Comparison of ENCODE assay signal across 21 cellular contexts in genomic region chr3:126466886-126467610, GRCh38. TPM values are rescaled to one million over a fixed set of nuclear protein-coding genes. Genes with fewer than 3 reads are reported as not detected.
DNase-seq lines count a peak whose midpoint lies in the region; ATAC-seq and TF ChIP-seq lines count a peak whose summit lies in the region.
"Had no signal": no experiment of that assay in that cellular context is flagged by ENCODE, and none has a peak within 500 bp of the region (broad histone marks: within the 10 kb centered on the region; RNA-seq: fewer than 3 reads in every experiment).

No MANE protein-coding gene starts in this region.

- WGBS in sigmoid colon, 2 donors = 88 to 89% methylated on average over 19 of the region's 19 CpGs

- no peak for TF ChIP-seq POLR2A in sigmoid colon (IDR thresholded peaks at IDR 0.05)

- TF ChIP-seq EP300 in sigmoid colon (IDR thresholded peaks at IDR 0.05) = no peak

- no peaks in the 10 kb centered on the region for H3K27me3 ChIP-seq in HL-60 (ENCODE audit: insufficient read depth, poor library complexity, severe bottlenecking)
- no peaks in the 10 kb centered on the region for H3K27me3 ChIP-seq in sigmoid colon
- H3K27me3 ChIP-seq in HAP-1 (ENCODE audit: low read depth) = no peaks in the 10 kb centered on the region
- H3K27me3 ChIP-seq: adrenal gland, stomach had no signal

- ATAC-seq in activated CD4-positive, alpha-beta T cell treated with anti-CD3 and anti-CD28 coated beads for 36 hours = no peak
- ATAC-seq: HCT116 had no signal

- H3K4me1 ChIP-seq in sigmoid colon (peaks cover 0 to 47% (median 24%) of the 10 kb centered on the region in 4 donors), HAP-1 (0 out of 2 replicates have a peak, but pooled peaks cover 2% of the 10 kb centered on the region)

- POLR2A ChIA-PET in activated CD4-positive, alpha-beta T cell treated with anti-CD3 and anti-CD28 coated beads for 36 hours (lab: Charles Lee) = no interaction called here

- intact Hi-C loops in sigmoid colon (cut with DNase I) = no loop called here
- intact Hi-C loops in activated CD4-positive, alpha-beta T cell treated with anti-CD3 and anti-CD28 coated beads for 36 hours (cut with DNase I, micrococcal nuclease) = no loop called here

- H3K27ac ChIP-seq in HL-60 (replicated peaks) (peak overlapping the region; percentile 52), sigmoid colon (no peak overlapping the region)

- H3K36me3 Mint-ChIP-seq in brain = peaks cover 78% of the 10 kb centered on the region
- H3K36me3 Mint-ChIP-seq in activated CD4-positive, alpha-beta T cell treated with anti-CD3 and anti-CD28 coated beads for 36 hours (ENCODE audit: low read depth) = peaks cover 50% of the 10 kb centered on the region

- H3K27me3 Mint-ChIP-seq in brain = peaks cover 2% of the 10 kb centered on the region
- H3K27me3 Mint-ChIP-seq in activated CD4-positive, alpha-beta T cell treated with anti-CD3 and anti-CD28 coated beads for 36 hours = no peaks in the 10 kb centered on the region
- H3K27me3 Mint-ChIP-seq: CD4-positive, CD25-positive, alpha-beta regulatory T cell; IgD-negative memory B cell had no signal

- DNase-seq in NCI-H2171 treated with DMSO at 0.1 percent for 48 hours (lab: John Stamatoyannopoulos, UW) (peak; percentile 55), NCI-H2171 (lab: John Stamatoyannopoulos, UW) (no peak), HL-60 (ENCODE audit: low read depth in 1 of 2, low spot score in 1 of 2) (peak in 1 of 2 experiments; percentile 67), sigmoid colon (peak; percentile 46), HAP-1 (ENCODE audit: low spot score in 2 of 2) (no peak)
- DNase-seq in activated CD4-positive, alpha-beta T cell treated with anti-CD3 and anti-CD28 coated beads for 36 hours = no peak
- DNase-seq in activated CD8-positive, alpha-beta memory T cell treated with anti-CD3 and anti-CD28 coated beads for 24 hours = no peak
- DNase-seq: activated CD8-positive, alpha-beta memory T cell treated with anti-CD3 and anti-CD28 coated beads, Interleukin-2, amount 50 U/mL, for 4 hours; CD4-positive, CD25-positive, alpha-beta regulatory T cell; mesenchymal stem cell; NCI-H510A treated with DMSO at 0.1 percent for 48 hours; nucleus accumbens; stomach; SW 1271 had no signal

- peaks cover 34 to 100% (median 76%) of the 10 kb centered on the region in 4 donors for H3K36me3 ChIP-seq in sigmoid colon
- peaks cover 91% of the 10 kb centered on the region for H3K36me3 ChIP-seq in HAP-1 (replicated peaks)

- no peak for TF ChIP-seq CTCF in HL-60 (IDR thresholded peaks at IDR 0.05; ENCODE audit: insufficient read depth, low read length)
- TF ChIP-seq CTCF in brain (conservative IDR thresholded peaks at IDR 0.05) = no peak
- TF ChIP-seq CTCF in sigmoid colon (IDR thresholded peaks at IDR 0.05) = no peak

- CTCF ChIA-PET in activated CD4-positive, alpha-beta T cell treated with anti-CD3 and anti-CD28 coated beads for 36 hours (lab: Charles Lee) = interaction anchor here (0.7 to 2.4 kb wide), 2 partner anchors 8 to 96 kb away, joined by 3 to 7 read pairs; partner anchors contain the start of gene ZXDC

- H3K9me3 Mint-ChIP-seq in brain = no peaks in the 10 kb centered on the region
- no peaks in the 10 kb centered on the region for H3K9me3 Mint-ChIP-seq in activated CD4-positive, alpha-beta T cell treated with anti-CD3 and anti-CD28 coated beads for 36 hours (ENCODE audit: low read depth)
- H3K9me3 Mint-ChIP-seq: CD4-positive, CD25-positive, alpha-beta regulatory T cell; IgD-negative memory B cell had no signal

- H3K9me3 ChIP-seq in sigmoid colon (no peaks in the 10 kb centered on the region), HAP-1 (no peaks in the 10 kb centered on the region)
- H3K9me3 ChIP-seq: adrenal gland, stomach had no signal

- in situ Hi-C loops in HAP-1 (cut with MboI; ENCODE audit: low sequenced_read_pairs) = no loop called here

- H3K4me3 Mint-ChIP-seq in brain = no peak overlapping the region
- H3K4me3 Mint-ChIP-seq in activated CD4-positive, alpha-beta T cell treated with anti-CD3 and anti-CD28 coated beads for 36 hours = no peak overlapping the region
- H3K4me3 Mint-ChIP-seq: IgD-negative memory B cell had no signal

- H3K27ac Mint-ChIP-seq in brain = peak overlapping the region in 3 of 5 experiments; percentile 48 to 86 (median 84)
- H3K27ac Mint-ChIP-seq in activated CD4-positive, alpha-beta T cell treated with anti-CD3 and anti-CD28 coated beads for 36 hours = no peak overlapping the region
- H3K27ac Mint-ChIP-seq: CD4-positive, CD25-positive, alpha-beta regulatory T cell; IgD-negative memory B cell had no signal

- H3K4me3 ChIP-seq in HL-60 (replicated peaks; ENCODE audit: insufficient read depth, low read length) = no peak overlapping the region
- H3K4me3 ChIP-seq in sigmoid colon = no peak overlapping the region
- no peak overlapping the region for H3K4me3 ChIP-seq in HAP-1
- H3K4me3 ChIP-seq: adrenal gland, stomach had no signal

- H3K4me1 Mint-ChIP-seq in brain = peaks cover 35% of the 10 kb centered on the region
- H3K4me1 Mint-ChIP-seq in activated CD4-positive, alpha-beta T cell treated with anti-CD3 and anti-CD28 coated beads for 36 hours = peaks cover 30% of the 10 kb centered on the region

RNA-seq across cellular contexts. Expression of gene ZXDC, which starts 8.6 kb away (rescaled TPM):
- polyA plus RNA-seq in brain (ENCODE audit: insufficient read depth, low read depth, low replicate concordance) (30.8 TPM), sigmoid colon (10 to 100 TPM in 1 of 3 donors, 1 to 10 TPM in 2; 5.5 to 14.4 (median 6.0) TPM)
- total RNA-seq in sigmoid colon = 10 to 100 TPM; 26.4 to 33.8 (median 28.9) TPM
- 10 to 100 TPM; 21.6 to 23.1 TPM for total RNA-seq in activated CD4-positive, alpha-beta T cell treated with anti-CD3 and anti-CD28 coated beads for 36 hours

RNA-seq across cellular contexts. Expression of gene UROC1, which starts 50.5 kb away (rescaled TPM):
- polyA plus RNA-seq in brain (ENCODE audit: insufficient read depth, low read depth, low replicate concordance) (0.10 TPM), sigmoid colon (under 1 TPM in 1 of 3 donors, not detected in 2; 0.03 TPM)
- total RNA-seq in sigmoid colon = not detected
- total RNA-seq in activated CD4-positive, alpha-beta T cell treated with anti-CD3 and anti-CD28 coated beads for 36 hours = not detected
- total RNA-seq: A172; CD4-positive, CD25-positive, alpha-beta regulatory T cell; frontal cortex; stomach had no signal
- polyA plus RNA-seq: CD4-positive, CD25-positive, alpha-beta regulatory T cell; IgD-negative memory B cell; stomach had no signal

RNA-seq across cellular contexts. Expression of gene CHST13, which starts 56.9 kb away (rescaled TPM):
- 0.48 TPM for polyA plus RNA-seq in brain (ENCODE audit: insufficient read depth, low read depth, low replicate concordance)
- total RNA-seq in sigmoid colon = under 1 TPM in 1 of 4 donors, not detected in 3; 0.66 TPM
- under 1 TPM; 0.25 to 0.60 (median 0.46) TPM for polyA plus RNA-seq in sigmoid colon
- not detected for total RNA-seq in activated CD4-positive, alpha-beta T cell treated with anti-CD3 and anti-CD28 coated beads for 36 hours
- total RNA-seq: A172; CD4-positive, CD25-positive, alpha-beta regulatory T cell; cerebellum had no signal
- polyA plus RNA-seq: CD4-positive, CD25-positive, alpha-beta regulatory T cell; IgD-negative memory B cell had no signal

Comparison
In these comparisons a context has a peak if more than half of its experiments do, and no peak if none do; other contexts are left out.
1. DNase-seq: peak in NCI-H2171 treated with DMSO at 0.1 percent for 48 hours (single experiment) and sigmoid colon (single experiment); none in NCI-H2171 (single experiment), HAP-1 (0 of 2), activated CD4-positive, alpha-beta T cell treated with anti-CD3 and anti-CD28 coated beads for 36 hours (single experiment) and activated CD8-positive, alpha-beta memory T cell treated with anti-CD3 and anti-CD28 coated beads for 24 hours (single experiment).